ENCODE assay signal across 10 cellular contexts in genomic region chr15:89139613-89140499, GRCh38. TPM values are rescaled to one million over a fixed set of nuclear protein-coding genes. Genes with fewer than 3 reads are reported as not detected.
DNase-seq lines count a peak whose midpoint lies in the region; ATAC-seq and TF ChIP-seq lines count a peak whose summit lies in the region.
"Had no signal": no experiment of that assay in that cellular context is flagged by ENCODE, and none has a peak within 500 bp of the region (broad histone marks: within the 10 kb centered on the region; RNA-seq: fewer than 3 reads in every experiment).

No MANE protein-coding gene starts in this region.

- H3K9ac ChIP-seq in PC-3 (ENCODE audit: low read length) = no peak overlapping the region

- DNase-seq in Ammon's horn (ENCODE audit: low spot score) (peak; percentile 74), PC-3 (no peak), fibroblast of mammary gland (ENCODE audit: low read depth) (peak; percentile 22), NCI-H187 (lab: John Stamatoyannopoulos, UW) (no peak)
- DNase-seq in activated effector memory CD4-positive, alpha-beta T cell treated with Interleukin-2 at 50 U/mL for 16 hours = no peak
- DNase-seq: DMS79, PC-9 had no signal

- no TSS peak for BruUV-seq in PC-3 (replicated peaks; lab: Mats Ljungman, UMichigan)

- H3F3A ChIP-seq in PC-3 (ENCODE audit: low read length, unreplicated experiment) = no peaks in the 10 kb centered on the region

- H2AFZ ChIP-seq in PC-3 (ENCODE audit: low read length) = no peak overlapping the region
- H2AFZ ChIP-seq: PC-9 had no signal

- H3K4me2 ChIP-seq in PC-3 (ENCODE audit: low read length) = no peak overlapping the region
- H3K4me2 ChIP-seq: PC-9 had no signal

- H3K9me2 ChIP-seq in PC-3 (replicated peaks; ENCODE audit: low read length) = no peaks in the 10 kb centered on the region

- peak overlapping the region; percentile 28 to 90 (median 69) for H3K27ac Mint-ChIP-seq in nephron

- H3K4me1 Mint-ChIP-seq in nephron = peaks cover 66% of the 10 kb centered on the region

- H4K20me1 ChIP-seq in PC-3 (ENCODE audit: low read length) = no peaks in the 10 kb centered on the region

- H3K4me1 ChIP-seq in PC-3 (ENCODE audit: insufficient read depth, low read length) = peaks cover 16% of the 10 kb centered on the region

- intact Hi-C loops in PC-3 (cut with micrococcal nuclease) = no loop called here

- peaks cover 7% of the 10 kb centered on the region for H3K36me3 Mint-ChIP-seq in nephron (ENCODE audit: low read depth)

- CTCF ChIA-PET in PC-3 (lab: Charles Lee) = no interaction called here

- H3K27ac ChIP-seq in PC-3 (ENCODE audit: low read length) = no peak overlapping the region
- H3K27ac ChIP-seq: PC-9 had no signal

- H3K9me3 Mint-ChIP-seq in nephron = no peaks in the 10 kb centered on the region

- H3K9me3 ChIP-seq in PC-3 (ENCODE audit: low read length) = no peaks in the 10 kb centered on the region

- 0 out of 2 replicates have a peak, but pooled peaks have one; percentile 18 for ATAC-seq in PC-3
- ATAC-seq in GM18520 (IDR thresholded peaks at IDR 0.05; ENCODE audit: unreplicated experiment) = no peak
- no peak for ATAC-seq in GM18907 (IDR thresholded peaks at IDR 0.05; ENCODE audit: unreplicated experiment)

- H3K4me3 ChIP-seq in PC-3 (ENCODE audit: low read length) = no peak overlapping the region
- no peak overlapping the region for H3K4me3 ChIP-seq in fibroblast of mammary gland (ENCODE audit: control insufficient read depth, low read depth, low read length)
- H3K4me3 ChIP-seq: PC-9 had no signal

- no peaks in the 10 kb centered on the region for H3K27me3 ChIP-seq in PC-3 (ENCODE audit: low read length)

- H3K27me3 Mint-ChIP-seq in nephron (ENCODE audit: low read depth) = no peaks in the 10 kb centered on the region

- POLR2A ChIA-PET in PC-3 (lab: Charles Lee; ENCODE audit: unreplicated experiment) = no interaction called here

- no peak overlapping the region for H3K4me3 Mint-ChIP-seq in nephron

- TF ChIP-seq CTCF in PC-3 (conservative IDR thresholded peaks at IDR 0.05; ENCODE audit: low read depth, low read length) (no peak), fibroblast of mammary gland (conservative IDR thresholded peaks at IDR 0.05; ENCODE audit: control insufficient read depth, insufficient read depth, low read depth, low read length) (peak; percentile 16), nephron (IDR thresholded peaks at IDR 0.05; ENCODE audit: unreplicated experiment in 3 of 3) (peak in 2 of 3 experiments; percentile 13 to 18)

- no peaks in the 10 kb centered on the region for H3K36me3 ChIP-seq in PC-3 (ENCODE audit: low read depth, low read length)

- H3K79me2 ChIP-seq in PC-3 (ENCODE audit: low read length) = no peaks in the 10 kb centered on the region

RNA-seq across cellular contexts. Expression of gene ABHD2, which starts 51.6 kb away (rescaled TPM):
- total RNA-seq in PC-3 (2014; rRNA removed) = 31.4 and 34.0 TPM in 2 replicates

Comparison
In these comparisons a context has a peak if more than half of its experiments do, and no peak if none do; other contexts are left out.
1. DNase-seq: peak in Ammon's horn (single experiment) and fibroblast of mammary gland (single experiment); none in PC-3 (single experiment), NCI-H187 (0 of 2) and activated effector memory CD4-positive, alpha-beta T cell treated with Interleukin-2 at 50 U/mL for 16 hours (single experiment).